ENCODE assay signal across 8 cellular contexts in the genomic region with DNA sequence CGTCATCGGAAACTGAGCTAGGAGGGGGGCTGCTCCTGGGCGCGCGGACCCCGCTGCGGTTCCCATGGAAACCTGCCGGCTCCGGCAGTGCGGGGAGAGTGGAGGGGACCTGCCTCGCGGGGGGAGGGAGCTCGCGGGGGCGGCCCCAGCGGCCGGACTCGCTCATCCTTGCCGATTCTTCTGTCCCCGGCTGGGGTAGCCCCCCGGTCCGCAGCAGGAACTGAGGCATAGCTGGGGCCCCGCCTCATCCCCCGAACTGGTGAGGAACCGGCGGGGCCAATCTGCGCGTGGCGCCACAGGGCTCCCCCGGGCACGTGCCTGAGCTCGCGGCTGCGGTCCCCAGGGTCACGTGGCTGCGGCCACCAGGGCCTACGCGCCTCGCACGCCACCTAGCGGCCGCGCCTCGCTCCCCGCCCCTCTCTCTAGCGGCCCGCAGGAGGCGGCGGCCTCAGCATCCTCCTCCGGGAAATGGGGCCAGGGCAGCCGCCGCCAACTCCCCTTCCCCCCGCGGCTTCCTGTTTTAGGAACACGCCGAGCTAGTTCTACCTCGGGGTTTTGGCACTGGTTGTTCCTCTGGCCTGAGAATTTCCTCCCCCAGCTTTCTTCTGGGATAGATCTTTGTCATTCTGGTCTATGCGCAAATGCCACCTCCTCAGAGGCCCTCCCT. TPM values are rescaled to one million over a fixed set of nuclear protein-coding genes. Genes with fewer than 3 reads are reported as not detected.
A peak's percentile ranks its signal among the peaks of the same experiment; 100 is the strongest.
DNase-seq lines count a peak whose midpoint lies in the region; ATAC-seq and TF ChIP-seq lines count a peak whose summit lies in the region.

No MANE protein-coding gene starts in this region.

- H3K4me1 ChIP-seq in IMR-90 (ENCODE audit: control insufficient read depth, insufficient read depth, low read length), result peaks cover 2% of the 10 kb centered on the region; the same call in 1 of the 2 replicates
- H3K4me1 ChIP-seq in OCI-LY7 (ENCODE audit: insufficient read depth, low read length, poor library complexity, severe bottlenecking), result peaks cover 23% of the 10 kb centered on the region

- H2AFZ ChIP-seq in IMR-90 (replicated peaks; ENCODE audit: low read length, poor library complexity), result peak overlapping the region; percentile 81
- H2AFZ ChIP-seq in OCI-LY7 (ENCODE audit: low read length), result peak overlapping the region; percentile 73

- H3K14ac ChIP-seq in IMR-90 (replicated peaks; ENCODE audit: low read depth, low read length), result no peak overlapping the region

- no peak overlapping the region for H2BK15ac ChIP-seq in IMR-90 (ENCODE audit: low read depth, low read length)

- 3% methylated on average over 31 of the region's 58 CpGs; no CpG with 5 or more reads in 1 of the 2 experiments for WGBS in IMR-90 (ENCODE audit: extremely low coverage in 2 of 2, insufficient read length in 1 of 2), 2 experiments

- TF ChIP-seq RAD21 in IMR-90 (IDR thresholded peaks at IDR 0.05; ENCODE audit: low read length), result peak; percentile 81

- no peak overlapping the region for H3K9ac ChIP-seq in IMR-90 (ENCODE audit: low read depth, low read length)

- peak overlapping the region; percentile 49 for H3K4me3 ChIP-seq in IMR-90 (ENCODE audit: insufficient read depth, low read depth, low read length)
- peak overlapping the region; percentile 65 for H3K4me3 ChIP-seq in OCI-LY7 (ENCODE audit: low read depth, low read length, poor library complexity, severe bottlenecking)
- H3K4me3 ChIP-seq in epithelial cell of proximal tubule (ENCODE audit: low read depth, low read length), result peak overlapping the region; percentile 38

- H3K18ac ChIP-seq in IMR-90 (ENCODE audit: low read depth, low read length), result no peak overlapping the region

- BruUV-seq in IMR-90 (replicated peaks; lab: Mats Ljungman, UMichigan) (no TSS peak), OCI-LY7 (replicated peaks; lab: Mats Ljungman, UMichigan) (no TSS peak)

- no peak overlapping the region for H2BK120ac ChIP-seq in IMR-90 (ENCODE audit: low read depth, low read length)

- intact Hi-C loops in IMR-90 (cut with micrococcal nuclease) (loop anchor here (1.0 to 5.0 kb wide), 4 partner anchors 102 to 345 kb away; no protein-coding TSS in a partner anchor), OCI-LY7 (cut with micrococcal nuclease; ENCODE audit: unreplicated experiment) (loop anchor here (1.0 to 2.0 kb wide), 4 partner anchors 30 to 190 kb away; partner anchors contain the start of gene ECSIT)

- no peak overlapping the region for H3K4ac ChIP-seq in IMR-90 (ENCODE audit: low read depth, low read length)

- H3K56ac ChIP-seq in IMR-90 (ENCODE audit: extremely low read depth, insufficient read depth, low read length), result no peak overlapping the region

- no peak overlapping the region for H2BK5ac ChIP-seq in IMR-90 (ENCODE audit: low read depth, low read length, poor library complexity, severe bottlenecking)

- no peak overlapping the region for H2AK5ac ChIP-seq in IMR-90 (ENCODE audit: low read depth, low read length)

- H3K27ac ChIP-seq in IMR-90 (ENCODE audit: insufficient read depth, low read length), result no peak overlapping the region
- peak overlapping the region; percentile 65 for H3K27ac ChIP-seq in OCI-LY7 (ENCODE audit: low read depth, low read length, poor library complexity, severe bottlenecking)

- H4K91ac ChIP-seq in IMR-90 (ENCODE audit: insufficient read depth, low read depth, low read length), result no peak overlapping the region

- CTCF ChIA-PET in IMR-90 (lab: Yijun Ruan, JAX), result interaction anchor here (0.6 to 1.7 kb wide), 9 partner anchors 14 to 239 kb away, joined by 3 to 11 read pairs (median 5); partner anchors contain the start of genes ODAD3 and PRKCSH
- CTCF ChIA-PET in OCI-LY7 (lab: Charles Lee; ENCODE audit: unreplicated experiment), result interaction anchor here (0.9 to 1.6 kb wide), 5 partner anchors 30 to 106 kb away, joined by 3 to 11 read pairs (median 7); no protein-coding TSS in a partner anchor

- peak overlapping the region; percentile 76 for H2AK9ac ChIP-seq in IMR-90 (replicated peaks; ENCODE audit: low read depth, low read length, poor library complexity)

- no peaks in the 10 kb centered on the region for H3K9me3 ChIP-seq in IMR-90 (ENCODE audit: control insufficient read depth, insufficient read depth, low read length)
- H3K9me3 ChIP-seq in OCI-LY7 (ENCODE audit: low read length), result no peaks in the 10 kb centered on the region

- H4K8ac ChIP-seq in IMR-90 (ENCODE audit: low read depth in 2 of 2, low read length in 2 of 2), result no peak overlapping the region; a peak in 1 of 4 replicates

- H3K36me3 ChIP-seq in IMR-90 (ENCODE audit: control insufficient read depth, insufficient read depth, low read length) (0 out of 2 replicates have a peak, but pooled peaks cover 2% of the 10 kb centered on the region), OCI-LY7 (ENCODE audit: insufficient read depth, low read length) (0 out of 2 replicates have a peak, but pooled peaks cover 5% of the 10 kb centered on the region)

- no peak overlapping the region for H2BK20ac ChIP-seq in IMR-90 (ENCODE audit: low read depth, low read length)

- H3K27me3 ChIP-seq in IMR-90 (ENCODE audit: control insufficient read depth, insufficient read depth, low read length), result peaks cover 42% of the 10 kb centered on the region

- no peaks in the 10 kb centered on the region for H3K79me1 ChIP-seq in IMR-90 (ENCODE audit: low read depth in 1 of 2, low read length in 2 of 2)

- H3K9me1 ChIP-seq in IMR-90 (ENCODE audit: insufficient read depth, low read length), result no peaks in the 10 kb centered on the region

- DNase-seq in Caki2 (ENCODE audit: low read depth), result peak; percentile 87
- DNase-seq in IMR-90, result peak; percentile 72
- peak; percentile 95 for DNase-seq in OCI-LY7 (ENCODE audit: low spot score)
- peak; percentile 74 for DNase-seq in activated T-cell treated with anti-CD3 and anti-CD28 coated beads for 4 hours
- no peak for DNase-seq in epithelial cell of proximal tubule (ENCODE audit: low read depth)
- DNase-seq in myocyte (ENCODE audit: low read depth), result peak; percentile 68
- peak; percentile 48 to 71 for DNase-seq in stimulated activated CD8-positive, alpha-beta memory T cell treated with anti-CD3 and anti-CD28 coated beads, Interleukin-7, amount 100 ng/mL, for 4 hours (ENCODE audit: low read depth in 2 of 2)

- H3K79me2 ChIP-seq in OCI-LY7 (ENCODE audit: insufficient read depth, low read depth, low read length), result no peaks in the 10 kb centered on the region

- POLR2A ChIA-PET in IMR-90 (lab: Charles Lee; ENCODE audit: unreplicated experiment), result interaction anchor here (0.9 kb wide), 1 partner anchor 188 kb away, joined by 4 read pairs; no protein-coding TSS in a partner anchor
- POLR2A ChIA-PET in OCI-LY7 (lab: Charles Lee), result interaction anchor here (0.8 to 1.4 kb wide), 4 partner anchors 99 to 136 kb away, joined by 4 to 8 read pairs (median 6); partner anchors contain the start of genes CCDC159 and EPOR

- dilution Hi-C loops in IMR-90 (cut with HindIII; ENCODE audit: low sequenced_read_pairs, unreplicated experiment), result no loop called here

- no peak overlapping the region for H4K5ac ChIP-seq in IMR-90 (ENCODE audit: low read depth, low read length)

- in situ Hi-C loops in Caki2 (cut with HindIII; ENCODE audit: low pct_unique_long_range_greater_than_20kb, low sequenced_read_pairs), result no loop called here
- in situ Hi-C loops in IMR-90 (cut with MboI; ENCODE audit: low sequenced_read_pairs), result no loop called here

- H4K20me1 ChIP-seq in IMR-90 (ENCODE audit: insufficient read depth, low read length) (no peaks in the 10 kb centered on the region), OCI-LY7 (ENCODE audit: insufficient read depth, low read length) (no peaks in the 10 kb centered on the region)

- peak; percentile 68 for ATAC-seq in GM21447 (IDR thresholded peaks at IDR 0.05; ENCODE audit: unreplicated experiment)
- peak; percentile 83 for ATAC-seq in IMR-90 (ENCODE audit: low read depth)

- no peak for TF ChIP-seq POLR2A in IMR-90 (IDR thresholded peaks at IDR 0.05; ENCODE audit: low read depth, low read length)

- H3K4me2 ChIP-seq in IMR-90 (ENCODE audit: low read depth, low read length) (peak overlapping the region; percentile 60), OCI-LY7 (ENCODE audit: low read length) (peak overlapping the region; percentile 74)

- TF ChIP-seq CTCF in IMR-90 (conservative IDR thresholded peaks at IDR 0.05; ENCODE audit: low read depth, low read length) (peak; percentile 97), OCI-LY7 (conservative IDR thresholded peaks at IDR 0.05; ENCODE audit: low read length) (peak; percentile 89), epithelial cell of proximal tubule (conservative IDR thresholded peaks at IDR 0.05; ENCODE audit: low read depth, low read length) (peak; percentile 73)

- H3K9me2 ChIP-seq in OCI-LY7 (ENCODE audit: insufficient read depth, low read length), result no peaks in the 10 kb centered on the region

- no peak overlapping the region for H3K23ac ChIP-seq in IMR-90 (ENCODE audit: low read depth, low read length)

RNA-seq across cellular contexts. Expression of gene ELAVL3, which starts 1.7 kb away (rescaled TPM):
- not detected in 2 replicates for total RNA-seq in Caki2 (2014; rRNA removed; shearing (Covaris generic); ENCODE audit: low replicate concordance)
- total RNA-seq in IMR-90 (2012; rRNA removed), result not detected in 2 replicates
- not detected in 2 replicates for polyA plus RNA-seq in IMR-90 (2012; rRNA removed)
- polyA plus RNA-seq in IMR-90 (2012; cell fraction: cytosol; rRNA removed), result not detected in 2 replicates
- polyA plus RNA-seq in IMR-90 (2012; cell fraction: nucleus; rRNA removed; ENCODE audit: low replicate concordance), result 0.02 TPM in 2 replicates
- total RNA-seq in OCI-LY7 (2014; rRNA removed; shearing (Covaris generic)), result 0.95 TPM in 1 of 2 replicates, not detected in the other
- total RNA-seq in OCI-LY7 (2022), result 0.30 TPM in 1 of 2 replicates, not detected in the other
- not detected in 2 replicates for total RNA-seq in epithelial cell of proximal tubule
- total RNA-seq in myocyte, result not detected in 2 replicates
- not detected for polyA plus RNA-seq in myocyte (2012)

RNA-seq across cellular contexts. Expression of gene ZNF653, which starts 23.1 kb away (rescaled TPM):
- 4.6 and 43.5 TPM in 2 replicates for total RNA-seq in Caki2 (2014; rRNA removed; shearing (Covaris generic); ENCODE audit: low replicate concordance)
- total RNA-seq in IMR-90 (2012; rRNA removed), result 3.9 and 4.4 TPM in 2 replicates
- polyA plus RNA-seq in IMR-90 (2012; rRNA removed), result 9.0 and 10.3 TPM in 2 replicates
- polyA plus RNA-seq in IMR-90 (2012; cell fraction: cytosol; rRNA removed), result 7.2 and 9.3 TPM in 2 replicates
- 26.5 and 30.3 TPM in 2 replicates for polyA plus RNA-seq in IMR-90 (2012; cell fraction: nucleus; rRNA removed; ENCODE audit: low replicate concordance)
- 12.3 and 14.1 TPM in 2 replicates for total RNA-seq in OCI-LY7 (2014; rRNA removed; shearing (Covaris generic))
- total RNA-seq in OCI-LY7 (2022), result 17.9 and 21.5 TPM in 2 replicates
- total RNA-seq in epithelial cell of proximal tubule, result 5.9 and 23.4 TPM in 2 replicates
- 5.0 and 5.9 TPM in 2 replicates for total RNA-seq in myocyte
- polyA plus RNA-seq in myocyte (2012), result 7.8 TPM

RNA-seq across cellular contexts. Expression of gene ECSIT, which starts 46.4 kb away (rescaled TPM):
- 88.6 and 106 TPM in 2 replicates for total RNA-seq in Caki2 (2014; rRNA removed; shearing (Covaris generic); ENCODE audit: low replicate concordance)
- total RNA-seq in IMR-90 (2012; rRNA removed) (31.9 and 42.3 TPM in 2 replicates), OCI-LY7 (2022) (59.3 and 59.5 TPM in 2 replicates), epithelial cell of proximal tubule (58.9 and 59.0 TPM in 2 replicates), myocyte (42.2 and 52.7 TPM in 2 replicates)
- 30.5 and 31.4 TPM in 2 replicates for polyA plus RNA-seq in IMR-90 (2012; rRNA removed)
- polyA plus RNA-seq in IMR-90 (2012; cell fraction: cytosol; rRNA removed), result 39.6 and 41.7 TPM in 2 replicates
- polyA plus RNA-seq in IMR-90 (2012; cell fraction: nucleus; rRNA removed; ENCODE audit: low replicate concordance), result 52.4 and 89.1 TPM in 2 replicates
- total RNA-seq in OCI-LY7 (2014; rRNA removed; shearing (Covaris generic)), result 40.6 and 52.4 TPM in 2 replicates
- 30.2 TPM for polyA plus RNA-seq in myocyte (2012)

RNA-seq across cellular contexts. Expression of gene PRKCSH, which starts 47.1 kb away (rescaled TPM):
- 119 and 167 TPM in 2 replicates for total RNA-seq in Caki2 (2014; rRNA removed; shearing (Covaris generic); ENCODE audit: low replicate concordance)
- total RNA-seq in IMR-90 (2012; rRNA removed) (36.0 and 55.8 TPM in 2 replicates), OCI-LY7 (2022) (271 and 297 TPM in 2 replicates), epithelial cell of proximal tubule (184 and 243 TPM in 2 replicates), myocyte (93.8 and 118 TPM in 2 replicates)
- 252 and 272 TPM in 2 replicates for polyA plus RNA-seq in IMR-90 (2012; rRNA removed)
- polyA plus RNA-seq in IMR-90 (2012; cell fraction: cytosol; rRNA removed), result 208 and 303 TPM in 2 replicates
- 310 and 537 TPM in 2 replicates for polyA plus RNA-seq in IMR-90 (2012; cell fraction: nucleus; rRNA removed; ENCODE audit: low replicate concordance)
- total RNA-seq in OCI-LY7 (2014; rRNA removed; shearing (Covaris generic)), result 61.8 and 95.6 TPM in 2 replicates
- 254 TPM for polyA plus RNA-seq in myocyte (2012)

RNA-seq across cellular contexts. Expression of gene ODAD3, which starts 47.6 kb away (rescaled TPM):
- total RNA-seq in Caki2 (2014; rRNA removed; shearing (Covaris generic); ENCODE audit: low replicate concordance), result 1.1 and 2.6 TPM in 2 replicates
- total RNA-seq in IMR-90 (2012; rRNA removed) (under 0.01 and 0.28 TPM in 2 replicates), OCI-LY7 (2022) (0.79 and 1.2 TPM in 2 replicates), epithelial cell of proximal tubule (0.40 TPM in 1 of 2 replicates, not detected in the other), myocyte (0.10 and 0.32 TPM in 2 replicates)
- polyA plus RNA-seq in IMR-90 (2012; rRNA removed), result 0.04 and 0.44 TPM in 2 replicates
- 0.04 and 0.09 TPM in 2 replicates for polyA plus RNA-seq in IMR-90 (2012; cell fraction: cytosol; rRNA removed)
- polyA plus RNA-seq in IMR-90 (2012; cell fraction: nucleus; rRNA removed; ENCODE audit: low replicate concordance), result 0.64 and 0.76 TPM in 2 replicates
- total RNA-seq in OCI-LY7 (2014; rRNA removed; shearing (Covaris generic)), result 0.28 and 0.57 TPM in 2 replicates
- 0.93 TPM for polyA plus RNA-seq in myocyte (2012)
